26 cellular contexts compared by ENCODE assay signal in genomic region chr14:92928961-92929688, GRCh38. TPM values are rescaled to one million over a fixed set of nuclear protein-coding genes. Genes with fewer than 3 reads are reported as not detected.
"Had no signal": no experiment of that assay in that cellular context is flagged by ENCODE, and none has a peak within 500 bp of the region (broad histone marks: within the 10 kb centered on the region; RNA-seq: fewer than 3 reads in every experiment).

No MANE protein-coding gene starts in this region.

- H3K4me2 ChIP-seq: SK-N-SH had no signal

- H3K27me3 ChIP-seq: MG63 had no signal

- H3K9me3 ChIP-seq: MG63, SK-N-SH had no signal

- H3K36me3 ChIP-seq: MG63 had no signal

- DNase-seq: IMR-90; Karpas-422; KG1; MG63; NCI-H1092; NCI-H1105 treated with DMSO at 0.1 percent for 48 hours; NCI-H1417 treated with DMSO at 0.1 percent for 48 hours; NCI-H146; NCI-H1694 treated with DMSO at 0.1 percent for 48 hours; NCI-H2029; NCI-H2081 treated with DMSO at 0.1 percent for 48 hours; NCI-H2171; NCI-H226; NCI-H446; NCI-H510A; NCI-H524 treated with DMSO at 0.1 percent for 48 hours; NCI-H69; NCI-H774; NK-92 treated with Interleukin-12 subunit alpha and Interleukin-12 subunit beta, amount 100 ng/mL, for 24 hours; PC-3; SHP77; SK-N-SH; SW 1271 had no signal

- H3K9ac ChIP-seq: SK-N-SH had no signal

- H3K4me3 ChIP-seq: MG63 had no signal

- ATAC-seq: HepG2, Panc1, PC-3 had no signal

RNA-seq across cellular contexts. Expression of gene CHGA, which starts 6.2 kb away (rescaled TPM):
- total RNA-seq: HepG2, HT1080, IMR-90, PC-3 had no signal
- polyA plus RNA-seq: HepG2, IMR-90 had no signal
